Comparison of ENCODE assay signal across 1 cellular context in genomic region chr19:57974434-57974833, GRCh38.
TF ChIP-seq lines count a peak whose summit lies in the region.

Gene C19orf18, minus strand, starts transcription at chr19:57974534. Its CDS starts 102 bp downstream, at chr19:57974432.

TF ChIP-seq in IMR-90, 13 proteins besides CTCF, POLR2A, EP300 and RAD21 (continued from another document):
- no peak for TF ChIP-seq USF2 (IDR thresholded peaks at IDR 0.05; ENCODE audit: low read depth, low read length)
- no peak for TF ChIP-seq RFX5 (IDR thresholded peaks at IDR 0.05; ENCODE audit: low read depth, low read length)
- TF ChIP-seq CHD1 (IDR thresholded peaks at IDR 0.05; ENCODE audit: low read depth, low read length) = no peak
- TF ChIP-seq MAFK (IDR thresholded peaks at IDR 0.05; ENCODE audit: low read depth, low read length) = no peak
- no peak for TF ChIP-seq CEBPB (IDR thresholded peaks at IDR 0.05; ENCODE audit: low read depth, low read length)
- TF ChIP-seq RCOR1 (IDR thresholded peaks at IDR 0.05; ENCODE audit: insufficient replicate concordance, low read length) = no peak
- TF ChIP-seq SMC3 (IDR thresholded peaks at IDR 0.05; ENCODE audit: low read depth, low read length) = no peak
- TF ChIP-seq BHLHE40 (IDR thresholded peaks at IDR 0.05; ENCODE audit: low read depth, low read length) = no peak
- TF ChIP-seq MAZ (IDR thresholded peaks at IDR 0.05; ENCODE audit: borderline replicate concordance, low read depth, low read length) = no peak
- TF ChIP-seq FOS (IDR thresholded peaks at IDR 0.05; ENCODE audit: low read depth, low read length) = no peak
- no peak for TF ChIP-seq MXI1 (IDR thresholded peaks at IDR 0.05; ENCODE audit: borderline replicate concordance, low read depth, low read length)
